In genomic region chr10:43960981-43961380, GRCh38 we compare ENCODE assay signal across 23 cellular contexts.
DNase-seq lines count a peak whose midpoint lies in the region; ATAC-seq and TF ChIP-seq lines count a peak whose summit lies in the region.
"Had no signal": no experiment of that assay in that cellular context is flagged by ENCODE, and none has a peak within 500 bp of the region (broad histone marks: within the 10 kb centered on the region; RNA-seq: fewer than 3 reads in every experiment).

No MANE protein-coding gene starts in this region.

- no peak overlapping the region for H3K23ac ChIP-seq in mesenchymal stem cell (ENCODE audit: low read length in 2 of 2)

- H3K27ac ChIP-seq in body of pancreas (peak overlapping the region in 3 of 4 donors; percentile 43 to 59 (median 56)), coronary artery (peak overlapping the region; percentile 60 to 70), mesenchymal stem cell (ENCODE audit: low read length, poor library complexity, severe bottlenecking) (no peak overlapping the region), spleen (no peak overlapping the region)
- H3K27ac ChIP-seq: BLaER1, HL-60 had no signal

- no peak overlapping the region for H2BK12ac ChIP-seq in mesenchymal stem cell (ENCODE audit: low read length in 2 of 2)

- TF ChIP-seq CTCF in body of pancreas (IDR thresholded peaks at IDR 0.05) (no peak), coronary artery (IDR thresholded peaks at IDR 0.05) (no peak), spleen (IDR thresholded peaks at IDR 0.05 in 8 of 11, conservative IDR thresholded peaks at IDR 0.05 in 3 of 11) (no peak)

- peaks cover 15% of the 10 kb centered on the region for H3K4me1 ChIP-seq in body of pancreas
- peaks cover 11% of the 10 kb centered on the region for H3K4me1 ChIP-seq in mesenchymal stem cell (ENCODE audit: control insufficient read depth, insufficient read depth, low read depth, low read length)
- peaks cover 0 to 17% (median 8%) of the 10 kb centered on the region in 6 donors for H3K4me1 ChIP-seq in spleen

- H3K27me3 ChIP-seq in body of pancreas (no peaks in the 10 kb centered on the region), mesenchymal stem cell (ENCODE audit: control insufficient read depth in 1 of 2, insufficient read depth in 1 of 2, low read length in 2 of 2) (peaks cover 33 to 74% of the 10 kb centered on the region in 2 experiments), spleen (replicated peaks in 1 of 7) (peaks cover 0 to 17% (median 0%) of the 10 kb centered on the region in 7 donors)
- H3K27me3 ChIP-seq: MG63 had no signal

- no peak overlapping the region for H4K91ac ChIP-seq in mesenchymal stem cell (ENCODE audit: low read length)

- intact Hi-C loops in body of pancreas (cut with DNase I), result no loop called here
- intact Hi-C loops in spleen (cut with DNase I; ENCODE audit: low total_unique reads), result no loop called here

- H3K4ac ChIP-seq in mesenchymal stem cell (ENCODE audit: low read depth in 1 of 2, low read length in 2 of 2), result no peak overlapping the region

- no peak overlapping the region for H3K4me2 ChIP-seq in mesenchymal stem cell (ENCODE audit: low read length, poor library complexity, severe bottlenecking)
- H3K4me2 ChIP-seq: BLaER1 had no signal

- no peak overlapping the region for H3K9ac ChIP-seq in mesenchymal stem cell (ENCODE audit: low read length)
- H3K9ac ChIP-seq: BLaER1 had no signal

- H2BK15ac ChIP-seq in mesenchymal stem cell (ENCODE audit: low read depth, poor library complexity, severe bottlenecking), result no peak overlapping the region

- H2AK5ac ChIP-seq in mesenchymal stem cell (ENCODE audit: low read length, severe bottlenecking), result no peak overlapping the region

- no peak overlapping the region for H3K14ac ChIP-seq in mesenchymal stem cell (ENCODE audit: low read length in 2 of 2)

- H4K8ac ChIP-seq in mesenchymal stem cell (ENCODE audit: low read length), result no peak overlapping the region

- TF ChIP-seq POLR2A in body of pancreas (IDR thresholded peaks at IDR 0.05) (no peak), spleen (IDR thresholded peaks at IDR 0.05) (no peak)

- WGBS in body of pancreas, 2 donors, result 84 to 91% methylated on average over 4 of the region's 4 CpGs
- 77% methylated on average over 2 of the region's 4 CpGs for WGBS in mesenchymal stem cell
- 76 to 94% (median 88%) methylated on average over 4 of the region's 4 CpGs for WGBS in spleen, 5 donors

- no peak overlapping the region for H2BK120ac ChIP-seq in mesenchymal stem cell (ENCODE audit: low read depth, low read length)

- no peaks in the 10 kb centered on the region for H3K36me3 ChIP-seq in body of pancreas (replicated peaks in 1 of 2; ENCODE audit: insufficient read depth in 1 of 2, low read depth in 2 of 2)
- no peaks in the 10 kb centered on the region for H3K36me3 ChIP-seq in mesenchymal stem cell (ENCODE audit: control insufficient read depth in 1 of 2, insufficient read depth in 2 of 2, low read depth in 1 of 2, low read length in 2 of 2)
- H3K36me3 ChIP-seq in spleen, result no peaks in the 10 kb centered on the region
- H3K36me3 ChIP-seq: BLaER1, MG63 had no signal

- H2BK5ac ChIP-seq in mesenchymal stem cell (ENCODE audit: low read depth, low read length, poor library complexity, severe bottlenecking), result no peak overlapping the region

- no peak for DNase-seq in body of pancreas
- peak; percentile 33 for DNase-seq in coronary artery (ENCODE audit: low spot score)
- DNase-seq in mesenchymal stem cell, result peak; percentile 3
- DNase-seq in spleen, result peak; percentile 13
- no peak for DNase-seq in DMS53 (lab: John Stamatoyannopoulos, UW)
- DNase-seq in NCI-H2107 (lab: John Stamatoyannopoulos, UW), result no peak
- DNase-seq in activated gamma-delta T cell (lab: John Stamatoyannopoulos, UW), result no peak
- DNase-seq: CD4-positive, alpha-beta T cell; COR-L47; DMS79 treated with DMSO at 0.1 percent for 48 hours; GOT3; MG63; NCI-H1417; NCI-H1694 treated with DMSO at 0.1 percent for 48 hours; NCI-H2081 treated with DMSO at 0.1 percent for 48 hours; NCI-H446 treated with DMSO at 0.1 percent for 48 hours; NCI-H526 treated with DMSO at 0.1 percent for 48 hours; OCI-M1 had no signal

- ATAC-seq in body of pancreas, result no peak
- ATAC-seq: HCT116, HepG2, K562 had no signal

- H2AFZ ChIP-seq in mesenchymal stem cell (ENCODE audit: low read depth, low read length), result no peak overlapping the region

- H3K4me3 ChIP-seq in body of pancreas, result no peak overlapping the region
- H3K4me3 ChIP-seq in coronary artery, result no peak overlapping the region
- H3K4me3 ChIP-seq in mesenchymal stem cell (ENCODE audit: insufficient read depth in 1 of 2, low read depth in 1 of 2, low read length in 2 of 2), result no peak overlapping the region
- no peak overlapping the region for H3K4me3 ChIP-seq in spleen
- H3K4me3 ChIP-seq: BLaER1, K562, MG63 had no signal

- H3K79me1 ChIP-seq in mesenchymal stem cell (replicated peaks; ENCODE audit: low read length, poor library complexity, severe bottlenecking), result no peaks in the 10 kb centered on the region

- H3K18ac ChIP-seq in mesenchymal stem cell (ENCODE audit: low read depth in 1 of 2, low read length in 2 of 2), result peak overlapping the region; percentile 5 to 13

- H3K9me3 ChIP-seq in body of pancreas (no peaks in the 10 kb centered on the region), mesenchymal stem cell (ENCODE audit: control insufficient read depth, low read length) (no peaks in the 10 kb centered on the region), spleen (no peaks in the 10 kb centered on the region)
- H3K9me3 ChIP-seq: BLaER1, MG63 had no signal

Comparison
In these comparisons a context has a peak if more than half of its experiments do, and no peak if none do; other contexts are left out.
1. DNase-seq: peak in coronary artery (single experiment), mesenchymal stem cell (single experiment) and spleen (single experiment); none in body of pancreas (0 of 4), DMS53 (single experiment), NCI-H2107 (single experiment) and activated gamma-delta T cell (single experiment).
2. H3K27ac ChIP-seq: peak in body of pancreas (3 of 4) and coronary artery (2 of 2); none in mesenchymal stem cell (single experiment) and spleen (0 of 8).